In the genomic region with DNA sequence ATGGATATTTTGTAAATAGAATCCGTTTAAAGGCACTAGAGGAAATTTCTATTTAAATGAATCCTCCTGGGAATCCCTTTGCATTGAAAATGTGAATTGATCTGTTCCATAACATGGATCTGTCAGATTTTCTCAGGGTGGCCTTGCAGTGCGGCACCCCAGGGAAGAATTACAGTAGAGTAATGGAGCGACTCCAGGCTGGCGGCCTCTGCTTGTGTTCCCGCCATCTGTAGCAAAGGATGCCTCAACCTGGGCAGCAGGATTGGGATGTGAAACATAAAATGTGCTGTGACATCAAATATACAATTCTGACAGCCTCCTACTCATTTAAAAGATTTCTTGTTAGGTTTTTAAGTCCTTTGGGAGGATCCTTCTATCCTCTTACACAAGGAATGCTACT, we compare ENCODE assay signal across 18 cellular contexts.
"Had no signal": no experiment of that assay in that cellular context is flagged by ENCODE, and none has a peak within 500 bp of the region (broad histone marks: within the 10 kb centered on the region; RNA-seq: fewer than 3 reads in every experiment).

No MANE protein-coding gene starts in this region.

- H3K9me3 ChIP-seq: adrenal gland, esophagus muscularis mucosa, right lobe of liver, stomach, thoracic aorta, uterus had no signal

- H3K4me1 ChIP-seq: adrenal gland, uterus had no signal

- H3K27me3 ChIP-seq: adrenal gland, esophagus muscularis mucosa, right lobe of liver, spleen, stomach, uterus had no signal

- H3K9me3 Mint-ChIP-seq: natural killer cell had no signal

- H3K4me3 Mint-ChIP-seq: activated naive CD4-positive, alpha-beta T cell treated with anti-CD3 and anti-CD28 coated beads, Interleukin-2, amount 50 U/mL, for 24 hours; memory B cell; natural killer cell had no signal

- H3K36me3 Mint-ChIP-seq: activated naive CD4-positive, alpha-beta T cell treated with anti-CD3 and anti-CD28 coated beads, Interleukin-2, amount 50 U/mL, for 24 hours; memory B cell; natural killer cell had no signal

- ATAC-seq: natural killer cell had no signal

- H3K4me1 Mint-ChIP-seq: activated naive CD4-positive, alpha-beta T cell treated with anti-CD3 and anti-CD28 coated beads, Interleukin-2, amount 50 U/mL, for 24 hours; natural killer cell had no signal

- H3K27ac Mint-ChIP-seq: activated naive CD4-positive, alpha-beta T cell treated with anti-CD3 and anti-CD28 coated beads, Interleukin-2, amount 50 U/mL, for 24 hours; memory B cell; natural killer cell had no signal

- DNase-seq: activated CD4-positive, alpha-beta T cell treated with anti-CD3 and anti-CD28 coated beads for 1 hour; activated CD4-positive, alpha-beta T cell treated with anti-CD3 and anti-CD28 coated beads, Interleukin-2, amount 50 U/mL, for 48 hours; activated effector memory CD4-positive, alpha-beta T cell treated with anti-CD3 and anti-CD28 coated beads, Interleukin-2, amount 50 U/mL, for 16 hours; hippocampal formation; kidney; left ventricle myocardium superior; natural killer cell; nucleus accumbens; right lobe of liver; spleen; stomach; T-helper 9 cell; uterus had no signal

- H3K27me3 Mint-ChIP-seq: activated naive CD4-positive, alpha-beta T cell treated with anti-CD3 and anti-CD28 coated beads, Interleukin-2, amount 50 U/mL, for 24 hours had no signal

- H3K27ac ChIP-seq: adrenal gland, esophagus muscularis mucosa, right lobe of liver, stomach, thoracic aorta, uterus had no signal

- H3K4me3 ChIP-seq: adrenal gland, esophagus muscularis mucosa, right lobe of liver, spleen, stomach, thoracic aorta, uterus had no signal

- H3K36me3 ChIP-seq: adrenal gland, esophagus muscularis mucosa, right lobe of liver, spleen, stomach, thoracic aorta, uterus had no signal
